20 cellular contexts compared by ENCODE assay signal in the genomic region with DNA sequence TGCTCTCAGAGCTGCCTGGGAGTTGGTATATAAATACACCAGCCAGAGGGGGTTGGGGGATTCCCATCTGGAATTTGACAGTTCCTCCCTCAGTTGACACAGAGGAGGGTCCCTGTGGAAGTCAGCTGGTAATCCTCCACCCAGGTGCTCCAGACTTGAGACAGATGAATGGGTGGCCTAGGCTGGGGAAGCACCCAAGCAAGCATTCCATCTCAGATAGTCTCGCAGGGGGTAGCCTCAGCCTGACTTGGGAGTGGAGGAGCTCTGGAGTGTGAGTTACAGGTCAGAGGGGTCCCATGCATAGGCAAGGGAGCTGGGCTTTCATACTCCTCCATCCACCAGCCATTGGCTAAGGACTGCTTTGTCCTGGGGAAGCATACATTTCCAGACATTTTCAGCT.
DNase-seq lines count a peak whose midpoint lies in the region; ATAC-seq and TF ChIP-seq lines count a peak whose summit lies in the region.
"Had no signal": no experiment of that assay in that cellular context is flagged by ENCODE, and none has a peak within 500 bp of the region (broad histone marks: within the 10 kb centered on the region; RNA-seq: fewer than 3 reads in every experiment).

No MANE protein-coding gene starts in this region.

- no peak overlapping the region for H2BK15ac ChIP-seq in mesenchymal stem cell (ENCODE audit: low read depth, poor library complexity, severe bottlenecking)

- H3K36me3 Mint-ChIP-seq in endodermal cell (ENCODE audit: low read depth), result no peaks in the 10 kb centered on the region
- H3K36me3 Mint-ChIP-seq: CD8-positive, alpha-beta T cell had no signal

- H3K79me2 ChIP-seq in hepatocyte, result no peaks in the 10 kb centered on the region

- no peaks in the 10 kb centered on the region for H3K9me2 ChIP-seq in hepatocyte (replicated peaks; ENCODE audit: insufficient read depth)

- no peaks in the 10 kb centered on the region for H4K20me1 ChIP-seq in hepatocyte (ENCODE audit: insufficient read depth, poor library complexity, severe bottlenecking)
- H4K20me1 ChIP-seq: BLaER1 treated with 17β-estradiol and CSF1 and Interleukin-3, amounts not matched to agents 10 nM and 100 nM had no signal

- no peak overlapping the region for H2BK5ac ChIP-seq in mesenchymal stem cell (ENCODE audit: low read depth, low read length, poor library complexity, severe bottlenecking)

- H3K79me1 ChIP-seq in mesenchymal stem cell (replicated peaks; ENCODE audit: low read length, poor library complexity, severe bottlenecking), result no peaks in the 10 kb centered on the region

- H3K4me1 ChIP-seq in endodermal cell (ENCODE audit: control insufficient read depth, insufficient read depth, low read length) (no peaks in the 10 kb centered on the region), mesenchymal stem cell (ENCODE audit: control insufficient read depth, insufficient read depth, low read depth, low read length) (peaks cover 10% of the 10 kb centered on the region), hepatocyte (ENCODE audit: insufficient read depth) (no peaks in the 10 kb centered on the region)
- H3K4me1 ChIP-seq: A549, Caco-2 had no signal

- no peak overlapping the region for H4K91ac ChIP-seq in mesenchymal stem cell (ENCODE audit: low read length)

- H2AFZ ChIP-seq in mesenchymal stem cell (ENCODE audit: low read depth, low read length) (no peak overlapping the region), hepatocyte (no peak overlapping the region)

- peak overlapping the region; percentile 30 for H3K4me3 Mint-ChIP-seq in endodermal cell
- H3K4me3 Mint-ChIP-seq: B cell; CD4-positive, alpha-beta T cell; CD8-positive, alpha-beta T cell had no signal

- H3K27ac ChIP-seq in coronary artery (no peak overlapping the region), endodermal cell (ENCODE audit: low read depth, low read length) (no peak overlapping the region), mesenchymal stem cell (ENCODE audit: low read length, poor library complexity, severe bottlenecking) (no peak overlapping the region), hepatocyte (no peak overlapping the region)
- H3K27ac ChIP-seq: 22Rv1; A549; BLaER1 treated with 17β-estradiol and CSF1 and Interleukin-3, amounts not matched to agents 10 nM and 100 nM; C4-2B had no signal

- TF ChIP-seq CTCF in coronary artery (IDR thresholded peaks at IDR 0.05) (no peak), endodermal cell (conservative IDR thresholded peaks at IDR 0.05) (no peak), hepatocyte (IDR thresholded peaks at IDR 0.05; ENCODE audit: poor library complexity) (no peak)

- H3K27me3 ChIP-seq in endodermal cell (ENCODE audit: control insufficient read depth, insufficient read depth, low read length, poor library complexity, severe bottlenecking) (no peaks in the 10 kb centered on the region), mesenchymal stem cell (ENCODE audit: control insufficient read depth in 1 of 2, insufficient read depth in 1 of 2, low read length in 2 of 2) (peaks cover 0 to 60% of the 10 kb centered on the region in 2 experiments), hepatocyte (no peaks in the 10 kb centered on the region)
- H3K27me3 ChIP-seq: BLaER1 treated with 17β-estradiol and CSF1 and Interleukin-3, amounts not matched to agents 10 nM and 100 nM had no signal

- H3K27me3 Mint-ChIP-seq in endodermal cell (ENCODE audit: insufficient read depth), result no peaks in the 10 kb centered on the region
- H3K27me3 Mint-ChIP-seq: B cell; CD4-positive, alpha-beta T cell had no signal

- H3K4me2 ChIP-seq in mesenchymal stem cell (ENCODE audit: low read length, poor library complexity, severe bottlenecking), result no peak overlapping the region
- no peak overlapping the region for H3K4me2 ChIP-seq in hepatocyte
- H3K4me2 ChIP-seq: A549; BLaER1 treated with 17β-estradiol and CSF1 and Interleukin-3, amounts not matched to agents 10 nM and 100 nM had no signal

- no peak overlapping the region for H4K8ac ChIP-seq in mesenchymal stem cell (ENCODE audit: low read length)

- H3K14ac ChIP-seq in mesenchymal stem cell (ENCODE audit: low read length in 2 of 2), result no peak overlapping the region

- H3K9me3 ChIP-seq in endodermal cell (ENCODE audit: control insufficient read depth, low read length) (peaks cover 13% of the 10 kb centered on the region), mesenchymal stem cell (ENCODE audit: control insufficient read depth, low read length) (peaks cover 13% of the 10 kb centered on the region), hepatocyte (ENCODE audit: low read depth) (no peaks in the 10 kb centered on the region)
- H3K9me3 ChIP-seq: A549, Caco-2 had no signal

- no peak overlapping the region for H3K23ac ChIP-seq in mesenchymal stem cell (ENCODE audit: low read length in 2 of 2)

- H3K4me1 Mint-ChIP-seq in endodermal cell, result peaks cover 30% of the 10 kb centered on the region
- H3K4me1 Mint-ChIP-seq: B cell had no signal

- H3K4ac ChIP-seq in mesenchymal stem cell (ENCODE audit: low read depth in 1 of 2, low read length in 2 of 2), result no peak overlapping the region

- ATAC-seq in HG02870 (IDR thresholded peaks at IDR 0.05; ENCODE audit: unreplicated experiment), result no peak
- ATAC-seq: A549; CD8-positive, alpha-beta T cell had no signal

- peak; percentile 38 for DNase-seq in coronary artery (ENCODE audit: low spot score)
- DNase-seq in endodermal cell, result peak; percentile 79
- no peak for DNase-seq in mesenchymal stem cell
- DNase-seq in mesenteric fat pad (ENCODE audit: low spot score), result peak; percentile 33
- DNase-seq in iPS-NIHi11 (ENCODE audit: low spot score), result no peak
- no peak for DNase-seq in NCI-H82 treated with DMSO at 0.1 percent for 48 hours (lab: John Stamatoyannopoulos, UW; ENCODE audit: unreplicated experiment)
- no peak for DNase-seq in hepatocyte (ENCODE audit: low spot score)
- DNase-seq: AML-193; Caco-2; Calu3; CD4-positive, alpha-beta T cell; CD8-positive, alpha-beta T cell; DMS79 treated with DMSO at 0.1 percent for 48 hours; GF-D8 had no signal

- peak overlapping the region; percentile 45 for H3K9ac ChIP-seq in endodermal cell (ENCODE audit: extremely low read depth, low read length, poor library complexity, severe bottlenecking)
- H3K9ac ChIP-seq in mesenchymal stem cell (ENCODE audit: low read length), result no peak overlapping the region
- H3K9ac ChIP-seq: BLaER1 treated with 17β-estradiol and CSF1 and Interleukin-3, amounts not matched to agents 10 nM and 100 nM had no signal

- peak overlapping the region; percentile 6 for H2AK5ac ChIP-seq in mesenchymal stem cell (ENCODE audit: low read length, severe bottlenecking)

- 57% methylated on average over 1 of the region's 1 CpG; no CpG with 5 or more reads in 1 of the 2 experiments for WGBS in endodermal cell (ENCODE audit: insufficient coverage in 1 of 2, insufficient read length in 1 of 2), 2 experiments
- WGBS in mesenchymal stem cell, result 86% methylated on average over 1 of the region's 1 CpG
- WGBS in hepatocyte (ENCODE audit: low lambda C conversion rate, missing lambda C conversion rate), result 67% methylated on average over 1 of the region's 1 CpG

- H3K9me3 Mint-ChIP-seq in endodermal cell, result peaks cover 40% of the 10 kb centered on the region
- H3K9me3 Mint-ChIP-seq: CD4-positive, alpha-beta T cell; CD8-positive, alpha-beta T cell had no signal

- H2BK12ac ChIP-seq in mesenchymal stem cell (ENCODE audit: low read length in 2 of 2), result no peak overlapping the region

- H3K36me3 ChIP-seq in endodermal cell (ENCODE audit: control insufficient read depth, insufficient read depth, low read length) (no peaks in the 10 kb centered on the region), mesenchymal stem cell (ENCODE audit: control insufficient read depth in 1 of 2, insufficient read depth in 2 of 2, low read depth in 1 of 2, low read length in 2 of 2) (no peaks in the 10 kb centered on the region), hepatocyte (replicated peaks; ENCODE audit: insufficient read depth, low read depth) (no peaks in the 10 kb centered on the region)
- H3K36me3 ChIP-seq: BLaER1 treated with 17β-estradiol and CSF1 and Interleukin-3, amounts not matched to agents 10 nM and 100 nM had no signal

- peak overlapping the region; percentile 97 for H3K27ac Mint-ChIP-seq in endodermal cell
- H3K27ac Mint-ChIP-seq: B cell; CD4-positive, alpha-beta T cell; CD8-positive, alpha-beta T cell had no signal

- H3K4me3 ChIP-seq in coronary artery, result no peak overlapping the region
- no peak overlapping the region for H3K4me3 ChIP-seq in endodermal cell (ENCODE audit: low read length)
- H3K4me3 ChIP-seq in mesenchymal stem cell (ENCODE audit: insufficient read depth in 1 of 2, low read depth in 1 of 2, low read length in 2 of 2), result no peak overlapping the region
- H3K4me3 ChIP-seq in hepatocyte, result no peak overlapping the region
- H3K4me3 ChIP-seq: A549; BLaER1 treated with 17β-estradiol and CSF1 and Interleukin-3, amounts not matched to agents 10 nM and 100 nM had no signal

- no peak overlapping the region for H2BK120ac ChIP-seq in mesenchymal stem cell (ENCODE audit: low read depth, low read length)

- no peak overlapping the region for H3K18ac ChIP-seq in mesenchymal stem cell (ENCODE audit: low read depth in 1 of 2, low read length in 2 of 2)

Comparison
In these comparisons a context has a peak if more than half of its experiments do, and no peak if none do; other contexts are left out.
1. DNase-seq: peak in coronary artery (single experiment), endodermal cell (single experiment) and mesenteric fat pad (single experiment); none in mesenchymal stem cell (single experiment), iPS-NIHi11 (single experiment), NCI-H82 treated with DMSO at 0.1 percent for 48 hours (single experiment) and hepatocyte (single experiment).